9 cellular contexts compared by ENCODE assay signal in the genomic region with DNA sequence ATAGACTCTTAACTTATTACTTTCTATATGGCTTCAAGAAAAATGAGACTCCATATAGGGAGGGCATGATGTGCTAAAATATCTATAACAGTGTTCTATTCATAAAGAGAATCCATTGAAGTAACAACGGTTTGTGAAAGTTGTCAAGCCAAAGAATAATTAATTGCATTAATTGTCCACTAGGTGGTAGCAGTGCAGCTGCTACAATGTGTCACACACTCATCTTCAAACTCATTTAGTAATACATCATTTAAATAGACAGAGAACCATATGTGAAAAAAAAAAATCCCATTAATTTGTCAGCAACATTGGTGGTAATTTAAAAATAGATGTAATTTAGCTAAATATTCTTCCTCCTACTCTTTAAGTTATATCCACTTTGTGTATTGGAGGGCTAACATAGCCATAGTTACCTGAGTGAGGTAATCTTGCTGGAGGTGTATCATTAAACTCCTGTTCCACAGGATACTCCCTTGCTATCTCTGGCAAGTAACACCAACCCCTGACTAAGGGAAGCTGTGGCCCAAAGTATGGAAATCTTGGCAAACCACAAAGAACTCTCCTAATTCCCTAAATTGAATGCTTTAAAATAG. TPM values are rescaled to one million over a fixed set of nuclear protein-coding genes. Genes with fewer than 3 reads are reported as not detected.
A peak's percentile ranks its signal among the peaks of the same experiment; 100 is the strongest.
DNase-seq lines count a peak whose midpoint lies in the region; ATAC-seq and TF ChIP-seq lines count a peak whose summit lies in the region.
"Had no signal": no experiment of that assay in that cellular context is flagged by ENCODE, and none has a peak within 500 bp of the region (broad histone marks: within the 10 kb centered on the region; RNA-seq: fewer than 3 reads in every experiment).

No MANE protein-coding gene starts in this region.

- no peak overlapping the region for H3K9ac ChIP-seq in endodermal cell (ENCODE audit: extremely low read depth, low read length, poor library complexity, severe bottlenecking)
- H3K9ac ChIP-seq: BLaER1 had no signal

- WGBS in endodermal cell (ENCODE audit: insufficient coverage in 1 of 2, insufficient read length in 1 of 2), 2 experiments, result 85% methylated on average over 1 of the region's 1 CpG; no CpG with 5 or more reads in 1 of the 2 experiments
- 2 to 5% methylated on average over 1 of the region's 1 CpG for WGBS in aorta, 2 donors

- no peaks in the 10 kb centered on the region for H3K9me2 ChIP-seq in OCI-LY7 (ENCODE audit: insufficient read depth, low read length)

- H3K36me3 Mint-ChIP-seq in endodermal cell (ENCODE audit: low read depth), result no peaks in the 10 kb centered on the region
- H3K36me3 Mint-ChIP-seq in naive thymus-derived CD4-positive, alpha-beta T cell, result no peaks in the 10 kb centered on the region

- H3K4me3 Mint-ChIP-seq in endodermal cell, result no peak overlapping the region
- H3K4me3 Mint-ChIP-seq in naive thymus-derived CD4-positive, alpha-beta T cell, result no peak overlapping the region

- TF ChIP-seq CTCF in OCI-LY7 (conservative IDR thresholded peaks at IDR 0.05; ENCODE audit: low read length) (peak; percentile 94), endodermal cell (conservative IDR thresholded peaks at IDR 0.05) (peak; percentile 87)

- H3K9me3 Mint-ChIP-seq in endodermal cell, result no peaks in the 10 kb centered on the region
- H3K9me3 Mint-ChIP-seq in naive thymus-derived CD4-positive, alpha-beta T cell, result no peaks in the 10 kb centered on the region

- POLR2A ChIA-PET in OCI-LY7 (lab: Charles Lee), result interaction anchor here (0.8 kb wide), 1 partner anchor 867 kb away, joined by 3 read pairs; no protein-coding TSS in a partner anchor
- POLR2A ChIA-PET in naive thymus-derived CD4-positive, alpha-beta T cell (lab: Charles Lee), result no interaction called here

- intact Hi-C loops in OCI-LY7 (cut with micrococcal nuclease; ENCODE audit: unreplicated experiment), result loop anchor here (1.0 kb wide), 1 partner anchor 86 kb away; no protein-coding TSS in a partner anchor
- intact Hi-C loops in naive thymus-derived CD4-positive, alpha-beta T cell (cut with micrococcal nuclease), result loop anchor here (1.0 to 5.0 kb wide), 5 partner anchors 82 to 412 kb away; no protein-coding TSS in a partner anchor
- intact Hi-C loops in aorta (cut with DNase I), result loop anchor here (2.0 to 5.0 kb wide), 3 partner anchors 81 to 411 kb away; no protein-coding TSS in a partner anchor

- CTCF ChIA-PET in OCI-LY7 (lab: Charles Lee; ENCODE audit: unreplicated experiment), result no interaction called here
- CTCF ChIA-PET in naive thymus-derived CD4-positive, alpha-beta T cell (lab: Charles Lee), result interaction anchor here (0.6 to 1.0 kb wide), 3 partner anchors 13 to 1139 kb away, joined by 3 to 4 read pairs (median 3); no protein-coding TSS in a partner anchor

- H3K27ac Mint-ChIP-seq in endodermal cell, result no peak overlapping the region
- no peak overlapping the region for H3K27ac Mint-ChIP-seq in naive thymus-derived CD4-positive, alpha-beta T cell

- H3K4me1 ChIP-seq in OCI-LY7 (ENCODE audit: insufficient read depth, low read length, poor library complexity, severe bottlenecking), result no peaks in the 10 kb centered on the region
- no peaks in the 10 kb centered on the region for H3K4me1 ChIP-seq in endodermal cell (ENCODE audit: control insufficient read depth, insufficient read depth, low read length)
- no peaks in the 10 kb centered on the region for H3K4me1 ChIP-seq in naive thymus-derived CD4-positive, alpha-beta T cell (ENCODE audit: control insufficient read depth in 2 of 2, insufficient read depth in 2 of 2, low read length in 2 of 2)
- no peaks in the 10 kb centered on the region for H3K4me1 ChIP-seq in aorta (ENCODE audit: control insufficient read depth in 1 of 2, insufficient read depth in 2 of 2, low read length in 2 of 2)
- H3K4me1 ChIP-seq: BLaER1 had no signal

- H2AFZ ChIP-seq in OCI-LY7 (ENCODE audit: low read length), result no peak overlapping the region

- no peak overlapping the region for H3K4me3 ChIP-seq in OCI-LY7 (ENCODE audit: low read depth, low read length, poor library complexity, severe bottlenecking)
- no peak overlapping the region for H3K4me3 ChIP-seq in endodermal cell (ENCODE audit: low read length)
- H3K4me3 ChIP-seq in naive thymus-derived CD4-positive, alpha-beta T cell (ENCODE audit: low read length), result no peak overlapping the region
- H3K4me3 ChIP-seq in aorta (ENCODE audit: low read length in 2 of 2), result no peak overlapping the region
- H3K4me3 ChIP-seq: BLaER1 had no signal

- H3K4me1 Mint-ChIP-seq in endodermal cell, result no peaks in the 10 kb centered on the region
- no peaks in the 10 kb centered on the region for H3K4me1 Mint-ChIP-seq in naive thymus-derived CD4-positive, alpha-beta T cell

- H3K27ac ChIP-seq in OCI-LY7 (ENCODE audit: low read depth, low read length, poor library complexity, severe bottlenecking), result no peak overlapping the region
- no peak overlapping the region for H3K27ac ChIP-seq in endodermal cell (ENCODE audit: low read depth, low read length)
- no peak overlapping the region for H3K27ac ChIP-seq in naive thymus-derived CD4-positive, alpha-beta T cell (ENCODE audit: low read depth, low read length)
- H3K27ac ChIP-seq in aorta (ENCODE audit: low read depth in 1 of 2, low read length in 2 of 2), result no peak overlapping the region
- H3K27ac ChIP-seq: BLaER1 had no signal

- H4K20me1 ChIP-seq in OCI-LY7 (ENCODE audit: insufficient read depth, low read length), result no peaks in the 10 kb centered on the region
- H4K20me1 ChIP-seq: BLaER1 had no signal

- peak; percentile 22 for DNase-seq in NCI-H1436 (lab: John Stamatoyannopoulos, UW)
- no peak for DNase-seq in NCI-H1436 treated with DMSO at 0.1 percent for 48 hours (lab: John Stamatoyannopoulos, UW)
- DNase-seq in OCI-LY7 (ENCODE audit: low spot score), result peak; percentile 55
- no peak for DNase-seq in endodermal cell
- peak in 5 of 9 donors; percentile 4 to 35 (median 14) for DNase-seq in naive thymus-derived CD4-positive, alpha-beta T cell
- DNase-seq in aorta, result no peak

- H3K27me3 ChIP-seq in endodermal cell (ENCODE audit: control insufficient read depth, insufficient read depth, low read length, poor library complexity, severe bottlenecking), result no peaks in the 10 kb centered on the region
- peaks cover 0 to 3% of the 10 kb centered on the region in 2 donors for H3K27me3 ChIP-seq in naive thymus-derived CD4-positive, alpha-beta T cell (ENCODE audit: control insufficient read depth in 2 of 2, insufficient read depth in 2 of 2, low read length in 2 of 2)
- H3K27me3 ChIP-seq in aorta (ENCODE audit: control insufficient read depth in 1 of 2, insufficient read depth in 2 of 2, low read length in 1 of 2), result no peaks in the 10 kb centered on the region
- H3K27me3 ChIP-seq: BLaER1 had no signal

- BruUV-seq in OCI-LY7 (replicated peaks; lab: Mats Ljungman, UMichigan), result no TSS peak

- H3K36me3 ChIP-seq in OCI-LY7 (ENCODE audit: insufficient read depth, low read length) (no peaks in the 10 kb centered on the region), endodermal cell (ENCODE audit: control insufficient read depth, insufficient read depth, low read length) (no peaks in the 10 kb centered on the region), aorta (ENCODE audit: control insufficient read depth in 1 of 2, insufficient read depth in 2 of 2, low read length in 1 of 2) (no peaks in the 10 kb centered on the region)
- no peaks in the 10 kb centered on the region for H3K36me3 ChIP-seq in naive thymus-derived CD4-positive, alpha-beta T cell (ENCODE audit: control insufficient read depth in 2 of 3, insufficient read depth in 3 of 3, low read length in 3 of 3)
- H3K36me3 ChIP-seq: BLaER1 had no signal

- H3K9me3 ChIP-seq in OCI-LY7 (ENCODE audit: low read length) (no peaks in the 10 kb centered on the region), endodermal cell (ENCODE audit: control insufficient read depth, low read length) (no peaks in the 10 kb centered on the region), aorta (ENCODE audit: control insufficient read depth, low read length) (no peaks in the 10 kb centered on the region)
- no peaks in the 10 kb centered on the region for H3K9me3 ChIP-seq in naive thymus-derived CD4-positive, alpha-beta T cell (ENCODE audit: control insufficient read depth in 2 of 3, low read length in 3 of 3)
- H3K9me3 ChIP-seq: BLaER1 had no signal

- H3K79me2 ChIP-seq in OCI-LY7 (ENCODE audit: insufficient read depth, low read depth, low read length), result no peaks in the 10 kb centered on the region

- H3K27me3 Mint-ChIP-seq in endodermal cell (ENCODE audit: insufficient read depth), result no peaks in the 10 kb centered on the region
- H3K27me3 Mint-ChIP-seq in naive thymus-derived CD4-positive, alpha-beta T cell, result peaks cover 4 to 22% (median 13%) of the 10 kb centered on the region in 5 donors

- ATAC-seq in GM21360 (IDR thresholded peaks at IDR 0.05; ENCODE audit: unreplicated experiment) (peak; percentile 82), HG03571 (IDR thresholded peaks at IDR 0.05; ENCODE audit: unreplicated experiment) (peak; percentile 73), aorta (ENCODE audit: low FRiP score) (no peak)
- peak; percentile 72 for ATAC-seq in naive thymus-derived CD4-positive, alpha-beta T cell

- no peak overlapping the region for H3K4me2 ChIP-seq in OCI-LY7 (ENCODE audit: low read length)
- H3K4me2 ChIP-seq: BLaER1 had no signal

RNA-seq across cellular contexts. Expression of gene CPA3, which starts 3.7 kb away (rescaled TPM):
- not detected in 2 replicates for total RNA-seq in OCI-LY7 (2014; rRNA removed; shearing (Covaris generic))
- not detected in 2 replicates for total RNA-seq in OCI-LY7 (2022)
- not detected for total RNA-seq in endodermal cell
- polyA plus RNA-seq in endodermal cell (2013, experiment 1 of 2), result not detected
- not detected for polyA plus RNA-seq in endodermal cell (2013, experiment 2 of 2)
- 1 to 10 TPM in 2 of 5 experiments, not detected in 3; 4.1 to 9.9 TPM for total RNA-seq in naive thymus-derived CD4-positive, alpha-beta T cell
- not detected for polyA plus RNA-seq in naive thymus-derived CD4-positive, alpha-beta T cell
- 10 to 100 TPM in 1 of 2 donors, 1 to 10 TPM in 1; 5.6 to 20.5 TPM for total RNA-seq in aorta
- 1 to 10 TPM in 1 of 2 donors, under 1 TPM in 1; 0.69 to 2.9 TPM for polyA plus RNA-seq in aorta

RNA-seq across cellular contexts. Expression of gene CPB1, which starts 33.8 kb away (rescaled TPM):
- total RNA-seq in OCI-LY7 (2014; rRNA removed; shearing (Covaris generic)), result not detected in 2 replicates
- total RNA-seq in OCI-LY7 (2022), result not detected in 2 replicates
- under 1 TPM in 1 of 2 donors, not detected in 1; 0.51 TPM for total RNA-seq in endodermal cell
- not detected for polyA plus RNA-seq in endodermal cell (2013, experiment 1 of 2)
- not detected for polyA plus RNA-seq in endodermal cell (2013, experiment 2 of 2)
- total RNA-seq in naive thymus-derived CD4-positive, alpha-beta T cell, result not detected
- polyA plus RNA-seq in naive thymus-derived CD4-positive, alpha-beta T cell, result not detected
- 1 to 10 TPM; 5.0 to 7.3 TPM for total RNA-seq in aorta
- polyA plus RNA-seq in aorta, result 1 to 10 TPM; 3.9 to 6.9 TPM

Comparison
In these comparisons a context has a peak if more than half of its experiments do, and no peak if none do; other contexts are left out.
1. DNase-seq: peak in NCI-H1436 (single experiment), OCI-LY7 (single experiment) and naive thymus-derived CD4-positive, alpha-beta T cell (5 of 9); none in NCI-H1436 treated with DMSO at 0.1 percent for 48 hours (single experiment), endodermal cell (single experiment) and aorta (0 of 2).
2. RNA of gene CPB1, which starts 33.8 kb away (total RNA-seq): 5.0 to 7.3 TPM in aorta; 0.51 TPM in endodermal cell, not detected in OCI-LY7 and not detected in naive thymus-derived CD4-positive, alpha-beta T cell; every median in the first group is over 4 times any median in the second.